In genomic region chr11:88421530-88421929, GRCh38 we compare ENCODE assay signal across 10 cellular contexts.
DNase-seq lines count a peak whose midpoint lies in the region; ATAC-seq, FAIRE-seq and TF ChIP-seq lines count a peak whose summit lies in the region.
"Had no signal": no experiment of that assay in that cellular context is flagged by ENCODE, and none has a peak within 500 bp of the region (broad histone marks: within the 10 kb centered on the region; RNA-seq: fewer than 3 reads in every experiment).

No MANE protein-coding gene starts in this region.

- H3K27me3 ChIP-seq in mesenchymal stem cell (ENCODE audit: control insufficient read depth in 1 of 2, insufficient read depth in 1 of 2, low read length in 2 of 2) (no peaks in the 10 kb centered on the region), vagina (no peaks in the 10 kb centered on the region)

- H4K91ac ChIP-seq in mesenchymal stem cell (ENCODE audit: low read length) = no peak overlapping the region

- H2BK120ac ChIP-seq in mesenchymal stem cell (ENCODE audit: low read depth, low read length) = no peak overlapping the region

- no peak overlapping the region for H3K23ac ChIP-seq in mesenchymal stem cell (ENCODE audit: low read length in 2 of 2)

- H2BK5ac ChIP-seq in mesenchymal stem cell (ENCODE audit: low read depth, low read length, poor library complexity, severe bottlenecking) = no peak overlapping the region

- no peaks in the 10 kb centered on the region for H3K79me1 ChIP-seq in mesenchymal stem cell (replicated peaks; ENCODE audit: low read length, poor library complexity, severe bottlenecking)

- H3K4me3 ChIP-seq in mesenchymal stem cell (ENCODE audit: insufficient read depth in 1 of 2, low read depth in 1 of 2, low read length in 2 of 2) (no peak overlapping the region), vagina (no peak overlapping the region), lower leg skin (ENCODE audit: low read depth, poor library complexity, severe bottlenecking) (no peak overlapping the region)

- TF ChIP-seq CTCF in Calu3 (IDR thresholded peaks at IDR 0.05; ENCODE audit: unreplicated experiment) (no peak), vagina (IDR thresholded peaks at IDR 0.05) (no peak), D721Med (IDR thresholded peaks at IDR 0.05; ENCODE audit: insufficient read depth, missing control alignments) (no peak), lower leg skin (IDR thresholded peaks at IDR 0.05) (no peak)

- no peaks in the 10 kb centered on the region for H3K9me3 ChIP-seq in mesenchymal stem cell (ENCODE audit: control insufficient read depth, low read length)
- no peaks in the 10 kb centered on the region for H3K9me3 ChIP-seq in vagina

- H3K36me3 ChIP-seq in mesenchymal stem cell (ENCODE audit: control insufficient read depth in 1 of 2, insufficient read depth in 2 of 2, low read depth in 1 of 2, low read length in 2 of 2) (no peaks in the 10 kb centered on the region), vagina (no peaks in the 10 kb centered on the region)

- H3K14ac ChIP-seq in mesenchymal stem cell (ENCODE audit: low read length in 2 of 2) = no peak overlapping the region

- H3K4me2 ChIP-seq in mesenchymal stem cell (ENCODE audit: low read length, poor library complexity, severe bottlenecking) = peak overlapping the region; percentile 17

- H3K4me3 Mint-ChIP-seq in Calu3 (ENCODE audit: low read depth, unreplicated experiment) = no peak overlapping the region
- peak overlapping the region; percentile 64 for H3K4me3 Mint-ChIP-seq in activated T-helper 17 cell treated with anti-CD3 and anti-CD28 coated beads, Interleukin-2, amount 50 U/mL, for 72 hours

- H3K18ac ChIP-seq in mesenchymal stem cell (ENCODE audit: low read depth in 1 of 2, low read length in 2 of 2) = no peak overlapping the region

- no peak overlapping the region for H3K4ac ChIP-seq in mesenchymal stem cell (ENCODE audit: low read depth in 1 of 2, low read length in 2 of 2)

- H4K8ac ChIP-seq in mesenchymal stem cell (ENCODE audit: low read length) = no peak overlapping the region

- intact Hi-C loops in Calu3 (cut with micrococcal nuclease; ENCODE audit: unreplicated experiment) = no loop called here
- intact Hi-C loops in vagina (cut with DNase I) = no loop called here
- intact Hi-C loops in lower leg skin (cut with DNase I; ENCODE audit: low total_unique reads) = no loop called here

- FAIRE-seq in D721Med (lab: Jason Lieb, UNC) = no peak
- FAIRE-seq: colon had no signal

- DNase-seq in Calu3 (peak; percentile 18), mesenchymal stem cell (peak; percentile 46), vagina (ENCODE audit: extremely low spot score in 2 of 2) (no peak), D721Med (ENCODE audit: insufficient read length, low spot score) (no peak), lower leg skin (ENCODE audit: low spot score in 2 of 2) (no peak)

- TF ChIP-seq POLR2A in vagina (IDR thresholded peaks at IDR 0.05) (no peak), lower leg skin (IDR thresholded peaks at IDR 0.05) (no peak)

- H2AK5ac ChIP-seq in mesenchymal stem cell (ENCODE audit: low read length, severe bottlenecking) = no peak overlapping the region

- no TSS peak for BruUV-seq in Calu3 (replicated peaks; lab: Mats Ljungman, UMichigan)

- WGBS in mesenchymal stem cell = 8% methylated on average over 1 of the region's 1 CpG
- WGBS in lower leg skin, 2 donors = 41 to 56% methylated on average over 1 of the region's 1 CpG

- CTCF ChIA-PET in Calu3 (lab: Charles Lee) = interaction anchor here (0.6 kb wide), 1 partner anchor 11 kb away, joined by 3 read pairs; no protein-coding TSS in a partner anchor

- peak; percentile 73 for ATAC-seq in GM19468 (IDR thresholded peaks at IDR 0.05; ENCODE audit: extremely low read depth, unreplicated experiment)
- peak; percentile 80 for ATAC-seq in HG03565 (IDR thresholded peaks at IDR 0.05; ENCODE audit: unreplicated experiment)
- peak; percentile 98 for ATAC-seq in activated T-helper 17 cell treated with anti-CD3 and anti-CD28 coated beads, Interleukin-2, amount 50 U/mL, for 72 hours (replicated peaks)
- ATAC-seq: HCT116 had no signal

- H3K27ac ChIP-seq in mesenchymal stem cell (ENCODE audit: low read length, poor library complexity, severe bottlenecking) = no peak overlapping the region
- H3K27ac ChIP-seq in vagina = peak overlapping the region; percentile 52

- H3K4me1 ChIP-seq in mesenchymal stem cell (ENCODE audit: control insufficient read depth, insufficient read depth, low read depth, low read length) = no peaks in the 10 kb centered on the region
- H3K4me1 ChIP-seq in vagina = peaks cover 14% of the 10 kb centered on the region

- H3K9ac ChIP-seq in mesenchymal stem cell (ENCODE audit: low read length) = peak overlapping the region; percentile 28

- H3K9me3 Mint-ChIP-seq in Calu3 (ENCODE audit: low read depth, unreplicated experiment) = no peaks in the 10 kb centered on the region
- H3K9me3 Mint-ChIP-seq in activated T-helper 17 cell treated with anti-CD3 and anti-CD28 coated beads, Interleukin-2, amount 50 U/mL, for 72 hours = no peaks in the 10 kb centered on the region

- H2BK15ac ChIP-seq in mesenchymal stem cell (ENCODE audit: low read depth, poor library complexity, severe bottlenecking) = no peak overlapping the region

- H3K27ac Mint-ChIP-seq in Calu3 (ENCODE audit: unreplicated experiment) = peak overlapping the region; percentile 16
- H3K27ac Mint-ChIP-seq in activated T-helper 17 cell treated with anti-CD3 and anti-CD28 coated beads, Interleukin-2, amount 50 U/mL, for 72 hours = peak overlapping the region; percentile 92

- H2BK12ac ChIP-seq in mesenchymal stem cell (ENCODE audit: low read length in 2 of 2) = no peak overlapping the region

- no peak overlapping the region for H2AFZ ChIP-seq in mesenchymal stem cell (ENCODE audit: low read depth, low read length)

- H3K27me3 Mint-ChIP-seq in Calu3 (ENCODE audit: unreplicated experiment) = no peaks in the 10 kb centered on the region
- no peaks in the 10 kb centered on the region for H3K27me3 Mint-ChIP-seq in activated T-helper 17 cell treated with anti-CD3 and anti-CD28 coated beads, Interleukin-2, amount 50 U/mL, for 72 hours

- H3K36me3 Mint-ChIP-seq in Calu3 (ENCODE audit: insufficient read depth, unreplicated experiment) = no peaks in the 10 kb centered on the region
- H3K36me3 Mint-ChIP-seq in activated T-helper 17 cell treated with anti-CD3 and anti-CD28 coated beads, Interleukin-2, amount 50 U/mL, for 72 hours (ENCODE audit: low read depth) = no peaks in the 10 kb centered on the region

- H3K4me1 Mint-ChIP-seq in Calu3 (ENCODE audit: low read depth, unreplicated experiment) = peaks cover 50% of the 10 kb centered on the region
- H3K4me1 Mint-ChIP-seq in activated T-helper 17 cell treated with anti-CD3 and anti-CD28 coated beads, Interleukin-2, amount 50 U/mL, for 72 hours = peaks cover 38% of the 10 kb centered on the region

Comparison
In these comparisons a context has a peak if more than half of its experiments do, and no peak if none do; other contexts are left out.
1. DNase-seq: peak in Calu3 (single experiment) and mesenchymal stem cell (single experiment); none in vagina (0 of 2), D721Med (single experiment) and lower leg skin (0 of 2).
2. Peak in every context shown above with its lines, with median percentiles within 50 percentile points of each other: ATAC-seq.